ENCODE assay signal across 8 cellular contexts in genomic region chr11:46363031-46363407, GRCh38. TPM values are rescaled to one million over a fixed set of nuclear protein-coding genes. Genes with fewer than 3 reads are reported as not detected.
DNase-seq lines count a peak whose midpoint lies in the region; ATAC-seq and TF ChIP-seq lines count a peak whose summit lies in the region.

No MANE protein-coding gene starts in this region.

- H3K4me1 ChIP-seq in A673 (ENCODE audit: insufficient read depth, low read length, poor library complexity, severe bottlenecking) (peaks cover 28% of the 10 kb centered on the region), HUES48 (ENCODE audit: control insufficient read depth, insufficient read depth, low read length) (peaks cover 10% of the 10 kb centered on the region; the same call in 1 of the 2 replicates), adipocyte (ENCODE audit: control insufficient read depth, insufficient read depth, low read length) (peaks cover 20% of the 10 kb centered on the region), right cardiac atrium (ENCODE audit: control insufficient read depth, insufficient read depth, low read length) (peaks cover 10% of the 10 kb centered on the region), smooth muscle cell (ENCODE audit: low read depth) (peaks cover 17% of the 10 kb centered on the region)

- peaks cover 1% of the 10 kb centered on the region for H3K36me3 ChIP-seq in A673 (ENCODE audit: insufficient read depth, low read length, poor library complexity, severe bottlenecking)
- H3K36me3 ChIP-seq in HUES48 (ENCODE audit: control insufficient read depth, insufficient read depth, low read length) = peaks cover 3% of the 10 kb centered on the region
- peaks cover 2% of the 10 kb centered on the region for H3K36me3 ChIP-seq in adipocyte (ENCODE audit: control insufficient read depth, insufficient read depth, low read length, severe bottlenecking)
- H3K36me3 ChIP-seq in smooth muscle cell (ENCODE audit: low read depth) = no peaks in the 10 kb centered on the region

- CTCF ChIA-PET in A673 (lab: Charles Lee) = no interaction called here

- no peaks in the 10 kb centered on the region for H3F3A ChIP-seq in smooth muscle cell (ENCODE audit: low read depth)

- peaks cover 87% of the 10 kb centered on the region for H4K20me1 ChIP-seq in smooth muscle cell (ENCODE audit: low read depth)

- no TSS peak for BruUV-seq in A673 (replicated peaks; lab: Mats Ljungman, UMichigan)

- TF ChIP-seq CTCF in A673 (conservative IDR thresholded peaks at IDR 0.05; ENCODE audit: low read depth, low read length) (no peak), smooth muscle cell (IDR thresholded peaks at IDR 0.05; ENCODE audit: borderline replicate concordance, insufficient read depth, poor library complexity, severe bottlenecking) (no peak)

- intact Hi-C loops in A673 (cut with micrococcal nuclease; ENCODE audit: unreplicated experiment) = no loop called here
- intact Hi-C loops in right cardiac atrium (cut with DNase I) = no loop called here

- H3K27me3 ChIP-seq in A673 (replicated peaks; ENCODE audit: insufficient read depth, low read depth, low read length, poor library complexity) (no peaks in the 10 kb centered on the region), HUES48 (ENCODE audit: control insufficient read depth, insufficient read depth, low read length) (no peaks in the 10 kb centered on the region), adipocyte (replicated peaks; ENCODE audit: control insufficient read depth, insufficient read depth, low read length) (no peaks in the 10 kb centered on the region), right cardiac atrium (ENCODE audit: control insufficient read depth, insufficient read depth) (no peaks in the 10 kb centered on the region), smooth muscle cell (ENCODE audit: low read depth) (no peaks in the 10 kb centered on the region)

- H2AFZ ChIP-seq in smooth muscle cell (ENCODE audit: low read depth) = no peak overlapping the region

- 33% methylated on average over 9 of the region's 9 CpGs for WGBS in right cardiac atrium
- 62% methylated on average over 9 of the region's 9 CpGs for WGBS in smooth muscle cell (ENCODE audit: low lambda C conversion rate)

- H3K9me3 ChIP-seq in A673 (ENCODE audit: low read depth, low read length, poor library complexity, severe bottlenecking) = no peaks in the 10 kb centered on the region
- no peaks in the 10 kb centered on the region for H3K9me3 ChIP-seq in HUES48 (ENCODE audit: control insufficient read depth, insufficient read depth, low read length)
- no peaks in the 10 kb centered on the region for H3K9me3 ChIP-seq in adipocyte (ENCODE audit: control insufficient read depth, low read length)
- no peaks in the 10 kb centered on the region for H3K9me3 ChIP-seq in right cardiac atrium (ENCODE audit: control insufficient read depth, low read length)
- H3K9me3 ChIP-seq in smooth muscle cell (replicated peaks; ENCODE audit: low read depth) = no peaks in the 10 kb centered on the region

- H3K27ac ChIP-seq in A673 (ENCODE audit: low read depth, low read length, poor library complexity, severe bottlenecking) (peak overlapping the region; percentile 85), HUES48 (ENCODE audit: low read depth, low read length) (peak overlapping the region; percentile 47), right cardiac atrium (ENCODE audit: low read length) (peak overlapping the region; percentile 83), smooth muscle cell (ENCODE audit: low read depth) (peak overlapping the region; percentile 67)

- ATAC-seq in right cardiac atrium (peak; percentile 63 to 80), GM18861 (IDR thresholded peaks at IDR 0.05; ENCODE audit: unreplicated experiment) (no peak), GM21717 (IDR thresholded peaks at IDR 0.05; ENCODE audit: unreplicated experiment) (no peak)

- no peak for DNase-seq in A673 (ENCODE audit: low spot score)
- peak; percentile 41 for DNase-seq in adipocyte (ENCODE audit: low read depth)
- peak; percentile 72 to 87 (median 86) for DNase-seq in right cardiac atrium
- no peak for DNase-seq in smooth muscle cell (lab: John Stamatoyannopoulos, UW; ENCODE audit: unreplicated experiment)
- no peak for DNase-seq in RPMI8226

- H3K4me3 ChIP-seq in A673 (ENCODE audit: low read depth, low read length, poor library complexity, severe bottlenecking) (no peak overlapping the region), HUES48 (ENCODE audit: low read depth, low read length) (no peak overlapping the region), adipocyte (ENCODE audit: low read length) (no peak overlapping the region), right cardiac atrium (ENCODE audit: low read length) (no peak overlapping the region), smooth muscle cell (no peak overlapping the region)

- H3K9ac ChIP-seq in HUES48 (ENCODE audit: low read depth, low read length) (no peak overlapping the region), adipocyte (ENCODE audit: low read length) (no peak overlapping the region), smooth muscle cell (ENCODE audit: low read depth) (peak overlapping the region; percentile 65)

- POLR2A ChIA-PET in A673 (lab: Charles Lee; ENCODE audit: low non-redundant PET) = no interaction called here

- H3K79me2 ChIP-seq in smooth muscle cell (ENCODE audit: low read depth) = peaks cover 41% of the 10 kb centered on the region

- peak overlapping the region; percentile 43 for H3K4me2 ChIP-seq in smooth muscle cell

RNA-seq across cellular contexts. Expression of gene DGKZ, which starts 15.8 kb away (rescaled TPM):
- total RNA-seq in A673 (2021) (139 and 145 TPM in 2 replicates), right cardiac atrium (100 to 1,000 TPM in 2 of 4 donors, 10 to 100 TPM in 2; 75.8 to 108 (median 100) TPM), smooth muscle cell (32.2 and 42.1 TPM in 2 replicates)
- polyA plus RNA-seq in right cardiac atrium (87.5 TPM), smooth muscle cell (30.7 and 52.0 TPM in 2 replicates)

RNA-seq across cellular contexts. Expression of gene MDK, which starts 18.4 kb away (rescaled TPM):
- total RNA-seq in A673 (2021) (252 and 397 TPM in 2 replicates), right cardiac atrium (10 to 100 TPM in 3 of 4 donors, 1 to 10 TPM in 1; 9.9 to 18.8 (median 11.9) TPM), smooth muscle cell (403 and 490 TPM in 2 replicates)
- polyA plus RNA-seq in right cardiac atrium (10.1 TPM), smooth muscle cell (667 and 755 TPM in 2 replicates)

RNA-seq across cellular contexts. Expression of gene CHRM4, which starts 28.6 kb away (rescaled TPM):
- 0.68 TPM in 1 of 2 replicates, not detected in the other for total RNA-seq in A673 (2021)
- under 1 TPM in 2 of 4 donors, not detected in 2; 0.14 to 0.53 TPM for total RNA-seq in right cardiac atrium
- polyA plus RNA-seq in right cardiac atrium = 0.20 TPM
- 4.7 and 5.6 TPM in 2 replicates for total RNA-seq in smooth muscle cell
- polyA plus RNA-seq in smooth muscle cell = 11.1 and 20.0 TPM in 2 replicates

Comparison
In these comparisons a context has a peak if more than half of its experiments do, and no peak if none do; other contexts are left out.
1. DNase-seq: peak in adipocyte (single experiment) and right cardiac atrium (3 of 3); none in A673 (single experiment), smooth muscle cell (single experiment) and RPMI8226 (single experiment).
2. ATAC-seq: peak in right cardiac atrium (2 of 2); none in GM18861 (single experiment) and GM21717 (single experiment).
3. RNA of gene MDK, which starts 18.4 kb away (total RNA-seq): 403 to 490 TPM in smooth muscle cell and 252 to 397 TPM in A673; 9.9 to 18.8 TPM in right cardiac atrium; every median in the first group is over 10 times any median in the second.
4. Peak in every context shown above with its lines, with median percentiles within 50 percentile points of each other: H3K27ac ChIP-seq.